20 cellular contexts compared by ENCODE assay signal in genomic region chr17:10447035-10447931, GRCh38. TPM values are rescaled to one million over a fixed set of nuclear protein-coding genes. Genes with fewer than 3 reads are reported as not detected.
DNase-seq lines count a peak whose midpoint lies in the region; ATAC-seq and TF ChIP-seq lines count a peak whose summit lies in the region.
"Had no signal": no experiment of that assay in that cellular context is flagged by ENCODE, and none has a peak within 500 bp of the region (broad histone marks: within the 10 kb centered on the region; RNA-seq: fewer than 3 reads in every experiment).

No MANE protein-coding gene starts in this region.

- H3K36me3 ChIP-seq in mucosa of rectum (ENCODE audit: control insufficient read depth in 2 of 2, insufficient read depth in 2 of 2, low read length in 2 of 2) = no peaks in the 10 kb centered on the region
- H3K36me3 ChIP-seq: BE2C had no signal

- H3K4me3 ChIP-seq in fibroblast of villous mesenchyme (ENCODE audit: low read depth, low read length) (no peak overlapping the region), mucosa of rectum (ENCODE audit: low read length in 2 of 2) (peak overlapping the region; percentile 36 to 48)
- H3K4me3 ChIP-seq: SK-N-MC had no signal

- no peaks in the 10 kb centered on the region for H3K9me3 ChIP-seq in mucosa of rectum (ENCODE audit: control insufficient read depth in 2 of 2, low read length in 2 of 2)
- H3K9me3 ChIP-seq: BE2C had no signal

- DNase-seq in COLO829 (ENCODE audit: low spot score) = peak; percentile 59
- DNase-seq in NAMALWA (ENCODE audit: low spot score) = peak; percentile 1
- peak; percentile 3 for DNase-seq in fibroblast of villous mesenchyme (ENCODE audit: low read depth)
- DNase-seq in HCEC 1CT = no peak
- DNase-seq in stimulated activated CD4-positive, alpha-beta T cell treated with anti-CD3 and anti-CD28 coated beads, Interleukin-1b, Interleukin-23, amount 100 ng/mL, for 48 hours = no peak
- DNase-seq: BE2C; Calu3; CD4-positive, CD25-positive, alpha-beta regulatory T cell; GF-D8; GOT3; NCI-H1694 treated with DMSO at 0.1 percent for 48 hours; NCI-H82; SHP77 had no signal

- no peak for TF ChIP-seq CTCF in fibroblast of villous mesenchyme (IDR thresholded peaks at IDR 0.05; ENCODE audit: insufficient read depth, low read depth, low read length)

- no peaks in the 10 kb centered on the region for H3K27me3 ChIP-seq in mucosa of rectum (ENCODE audit: control insufficient read depth in 2 of 2, insufficient read depth in 2 of 2, low read length in 2 of 2)
- H3K27me3 ChIP-seq: BE2C had no signal

- peak overlapping the region; percentile 30 to 58 for H3K27ac ChIP-seq in mucosa of rectum (ENCODE audit: low read depth in 2 of 2, low read length in 2 of 2)
- H3K27ac ChIP-seq: SK-N-MC had no signal

- H3K4me1 ChIP-seq in mucosa of rectum (ENCODE audit: control insufficient read depth in 2 of 2, insufficient read depth in 2 of 2, low read length in 2 of 2) = peaks cover 2 to 10% of the 10 kb centered on the region in 2 donors
- H3K4me1 ChIP-seq: BE2C had no signal

- ATAC-seq in HG02970 (IDR thresholded peaks at IDR 0.05; ENCODE audit: low FRiP score, unreplicated experiment) = no peak
- no peak for ATAC-seq in HG02623 (IDR thresholded peaks at IDR 0.05; ENCODE audit: unreplicated experiment)

- no peak overlapping the region for H3K9ac ChIP-seq in mucosa of rectum (ENCODE audit: low read depth in 1 of 2, low read length in 2 of 2)

RNA-seq across cellular contexts. Expression of gene MYH4, which starts 22.1 kb away (rescaled TPM):
- not detected in 2 replicates for total RNA-seq in fibroblast of villous mesenchyme
- total RNA-seq: A172; Calu3; CD4-positive, CD25-positive, alpha-beta regulatory T cell; NCI-H460; RPMI7951 had no signal

RNA-seq across cellular contexts. Expression of gene MYH8, which starts 25.5 kb away (rescaled TPM):
- total RNA-seq in fibroblast of villous mesenchyme = not detected in 2 replicates
- total RNA-seq: A172; Calu3; CD4-positive, CD25-positive, alpha-beta regulatory T cell; NCI-H460; RPMI7951 had no signal

Comparison
In these comparisons a context has a peak if more than half of its experiments do, and no peak if none do; other contexts are left out.
1. DNase-seq: peak in COLO829 (single experiment), NAMALWA (single experiment) and fibroblast of villous mesenchyme (single experiment); none in HCEC 1CT (single experiment) and stimulated activated CD4-positive, alpha-beta T cell treated with anti-CD3 and anti-CD28 coated beads, Interleukin-1b, Interleukin-23, amount 100 ng/mL, for 48 hours (single experiment).